ENCODE assay signal across 19 cellular contexts in the genomic region with DNA sequence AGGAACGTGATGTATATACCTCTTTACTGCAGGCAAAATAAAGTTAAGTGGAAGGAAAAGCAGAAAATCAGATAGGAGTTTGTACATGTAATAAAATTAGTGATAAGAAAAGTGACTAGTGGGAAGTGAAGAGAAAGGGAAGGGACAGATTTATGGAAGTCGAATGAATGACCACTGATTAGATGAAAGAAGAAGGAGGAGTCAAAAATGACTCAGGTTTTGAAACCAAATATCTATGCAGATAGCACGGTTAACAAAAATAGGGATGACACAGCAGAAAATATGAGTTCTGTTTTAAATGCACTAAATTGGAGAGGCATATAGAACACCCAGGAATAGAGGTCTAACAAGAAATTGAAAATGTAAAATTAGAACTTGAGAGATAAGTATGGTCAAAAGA.
DNase-seq lines count a peak whose midpoint lies in the region; FAIRE-seq and TF ChIP-seq lines count a peak whose summit lies in the region.
"Had no signal": no experiment of that assay in that cellular context is flagged by ENCODE, and none has a peak within 500 bp of the region (broad histone marks: within the 10 kb centered on the region; RNA-seq: fewer than 3 reads in every experiment).

No MANE protein-coding gene starts in this region.

- H3K36me3 Mint-ChIP-seq in endodermal cell (ENCODE audit: low read depth), result no peaks in the 10 kb centered on the region
- H3K36me3 Mint-ChIP-seq: activated naive CD8-positive, alpha-beta T cell treated with anti-CD3 and anti-CD28 coated beads for 36 hours; naive B cell had no signal

- no peaks in the 10 kb centered on the region for H3K9me3 Mint-ChIP-seq in endodermal cell
- H3K9me3 Mint-ChIP-seq: activated naive CD8-positive, alpha-beta T cell treated with anti-CD3 and anti-CD28 coated beads for 36 hours; naive B cell had no signal

- no peaks in the 10 kb centered on the region for H3K9me3 ChIP-seq in SJSA1 (replicated peaks)
- H3K9me3 ChIP-seq in endodermal cell (ENCODE audit: control insufficient read depth, low read length), result no peaks in the 10 kb centered on the region
- H3K9me3 ChIP-seq in smooth muscle cell (replicated peaks; ENCODE audit: low read depth), result no peaks in the 10 kb centered on the region
- H3K9me3 ChIP-seq: breast epithelium had no signal

- H3K4me1 ChIP-seq in SJSA1 (replicated peaks) (peaks cover 61% of the 10 kb centered on the region), endodermal cell (ENCODE audit: control insufficient read depth, insufficient read depth, low read length) (peaks cover 6% of the 10 kb centered on the region), smooth muscle cell (ENCODE audit: low read depth) (peaks cover 17% of the 10 kb centered on the region)
- H3K4me1 ChIP-seq: breast epithelium had no signal

- H3K4me1 Mint-ChIP-seq in endodermal cell, result peaks cover 28% of the 10 kb centered on the region
- H3K4me1 Mint-ChIP-seq: activated naive CD8-positive, alpha-beta T cell treated with anti-CD3 and anti-CD28 coated beads for 36 hours; naive B cell had no signal

- TF ChIP-seq CTCF in endodermal cell (conservative IDR thresholded peaks at IDR 0.05), result no peak
- no peak for TF ChIP-seq CTCF in smooth muscle cell (IDR thresholded peaks at IDR 0.05; ENCODE audit: borderline replicate concordance, insufficient read depth, poor library complexity, severe bottlenecking)

- FAIRE-seq in H54 (lab: Jason Lieb, UNC), result peak; percentile 50

- H2AFZ ChIP-seq in smooth muscle cell (ENCODE audit: low read depth), result no peak overlapping the region

- H3K36me3 ChIP-seq in SJSA1 (no peaks in the 10 kb centered on the region), endodermal cell (ENCODE audit: control insufficient read depth, insufficient read depth, low read length) (no peaks in the 10 kb centered on the region), smooth muscle cell (ENCODE audit: low read depth) (no peaks in the 10 kb centered on the region)
- H3K36me3 ChIP-seq: breast epithelium had no signal

- DNase-seq in H54 (ENCODE audit: insufficient read length, low spot score) (no peak), SJSA1 (ENCODE audit: low read depth in 1 of 2, low spot score in 2 of 2) (no peak), endodermal cell (no peak), smooth muscle cell (lab: John Stamatoyannopoulos, UW; ENCODE audit: unreplicated experiment) (no peak), NCI-H446 (lab: John Stamatoyannopoulos, UW) (no peak), islet precursor cell (no peak), T-helper 2 cell (no peak)
- DNase-seq: activated CD4-positive, CD25-positive, alpha-beta regulatory T cell; activated CD8-positive, alpha-beta memory T cell treated with anti-CD3 and anti-CD28 coated beads for 24 hours; activated naive CD8-positive, alpha-beta T cell treated with anti-CD3 and anti-CD28 coated beads for 36 hours; erythroblast; head of caudate nucleus; MM.1S; naive B cell; NCI-H2227 treated with DMSO at 0.1 percent for 48 hours; stimulated activated CD8-positive, alpha-beta memory T cell treated with anti-CD3 and anti-CD28 coated beads, Interleukin-4, amount 100 ng/mL, for 48 hours; substantia nigra had no signal

- H3K4me2 ChIP-seq in smooth muscle cell, result peak overlapping the region; percentile 58

- no peak overlapping the region for H3K4me3 Mint-ChIP-seq in endodermal cell
- H3K4me3 Mint-ChIP-seq: activated naive CD8-positive, alpha-beta T cell treated with anti-CD3 and anti-CD28 coated beads for 36 hours; naive B cell had no signal

- peaks cover 5% of the 10 kb centered on the region for H3K79me2 ChIP-seq in smooth muscle cell (ENCODE audit: low read depth)

- H4K20me1 ChIP-seq in smooth muscle cell (ENCODE audit: low read depth), result no peaks in the 10 kb centered on the region

- no peak for TF ChIP-seq POLR2A in H54 (IDR thresholded peaks at IDR 0.05; ENCODE audit: low read depth, low read length)

- H3K27me3 Mint-ChIP-seq in endodermal cell (ENCODE audit: insufficient read depth), result no peaks in the 10 kb centered on the region
- H3K27me3 Mint-ChIP-seq: naive B cell had no signal

- H3K27me3 ChIP-seq in SJSA1 (replicated peaks) (no peaks in the 10 kb centered on the region), endodermal cell (ENCODE audit: control insufficient read depth, insufficient read depth, low read length, poor library complexity, severe bottlenecking) (no peaks in the 10 kb centered on the region), smooth muscle cell (ENCODE audit: low read depth) (no peaks in the 10 kb centered on the region)
- H3K27me3 ChIP-seq: breast epithelium had no signal

- H3K4me3 ChIP-seq in SJSA1 (no peak overlapping the region), endodermal cell (ENCODE audit: low read length) (no peak overlapping the region), smooth muscle cell (no peak overlapping the region)
- H3K4me3 ChIP-seq: breast epithelium, skin epidermis had no signal

- H3K9ac ChIP-seq in endodermal cell (ENCODE audit: extremely low read depth, low read length, poor library complexity, severe bottlenecking) (no peak overlapping the region), smooth muscle cell (ENCODE audit: low read depth) (no peak overlapping the region)

- no peaks in the 10 kb centered on the region for H3F3A ChIP-seq in smooth muscle cell (ENCODE audit: low read depth)

- H3K27ac ChIP-seq in SJSA1 (peak overlapping the region; percentile 61), endodermal cell (ENCODE audit: low read depth, low read length) (no peak overlapping the region), smooth muscle cell (ENCODE audit: low read depth) (peak overlapping the region; percentile 58)
- H3K27ac ChIP-seq: breast epithelium, skin epidermis had no signal

- 85 to 86% methylated on average over 3 of the region's 3 CpGs for WGBS in endodermal cell (ENCODE audit: insufficient coverage in 1 of 2, insufficient read length in 1 of 2), 2 experiments
- whole genome bisulfite sequencing in smooth muscle cell (ENCODE audit: low lambda C conversion rate), result 24% methylated on average over 3 of the region's 3 CpGs

- peak overlapping the region; percentile 5 for H3K27ac Mint-ChIP-seq in endodermal cell
- H3K27ac Mint-ChIP-seq: activated naive CD8-positive, alpha-beta T cell treated with anti-CD3 and anti-CD28 coated beads for 36 hours; naive B cell had no signal
